In the genomic region with DNA sequence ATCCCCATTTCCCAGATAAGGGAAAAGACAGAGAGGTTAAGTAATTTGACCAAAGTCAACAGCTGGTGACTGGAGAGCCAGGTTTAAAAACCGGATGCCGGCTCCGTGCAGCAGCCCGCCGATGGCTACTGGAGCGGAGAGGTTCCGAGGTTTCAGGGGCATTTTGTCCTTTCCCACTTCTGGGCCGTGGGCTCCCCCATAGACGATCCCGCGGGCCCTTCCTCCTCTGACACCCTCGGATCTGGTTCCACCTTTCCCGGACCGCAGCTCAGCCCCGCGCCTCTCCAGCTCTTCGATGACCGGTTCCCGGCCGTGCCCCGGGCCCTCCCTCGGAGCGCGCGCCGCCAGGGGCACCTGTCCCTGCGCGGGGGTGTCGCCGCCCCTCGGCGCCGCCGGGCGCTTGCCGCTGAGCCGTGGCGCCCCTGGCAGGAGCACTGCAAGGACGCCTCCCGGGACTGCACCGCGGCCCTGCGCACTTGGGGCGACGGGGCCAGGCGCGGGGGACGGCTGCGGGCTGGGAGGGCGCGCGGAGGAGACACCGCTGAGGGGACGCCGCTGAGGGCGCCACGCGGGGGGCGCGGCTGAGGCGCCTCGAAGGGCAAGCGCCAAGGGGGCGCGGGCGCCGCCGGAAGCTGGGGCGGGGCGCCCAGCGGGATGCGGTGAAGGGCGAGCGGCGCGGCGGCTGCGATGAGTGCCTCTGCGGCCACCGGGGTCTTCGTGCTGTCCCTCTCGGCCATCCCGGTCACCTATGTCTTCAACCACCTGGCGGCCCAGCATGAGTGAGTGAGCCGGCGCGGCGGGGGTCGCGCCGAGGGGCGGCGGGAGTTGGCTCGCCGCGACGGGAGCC, we compare ENCODE assay signal across 8 cellular contexts. TPM values are rescaled to one million over a fixed set of nuclear protein-coding genes. Genes with fewer than 3 reads are reported as not detected.
DNase-seq lines count a peak whose midpoint lies in the region; ATAC-seq and TF ChIP-seq lines count a peak whose summit lies in the region.

Gene TM6SF1 (plus strand): TSS at position 652 of the 847 bp plus-strand sequence. CDS start 36 bp downstream, at position 688.

- peaks cover 4% of the 10 kb centered on the region for H3K36me3 Mint-ChIP-seq in CD4-positive, CD25-positive, alpha-beta regulatory T cell
- H3K36me3 Mint-ChIP-seq in T-helper 17 cell (ENCODE audit: low read depth) (peaks cover 13% of the 10 kb centered on the region), endodermal cell (ENCODE audit: low read depth) (no peaks in the 10 kb centered on the region)

- H3K9ac ChIP-seq in endodermal cell (ENCODE audit: extremely low read depth, low read length, poor library complexity, severe bottlenecking), result no peak within 1 kb of the TSS

- H3K36me3 ChIP-seq in CD4-positive, CD25-positive, alpha-beta regulatory T cell (ENCODE audit: control insufficient read depth, insufficient read depth, low read length), result no peaks in the 10 kb centered on the region
- H3K36me3 ChIP-seq in endodermal cell (ENCODE audit: control insufficient read depth, insufficient read depth, low read length) (no peaks in the 10 kb centered on the region), vagina (no peaks in the 10 kb centered on the region)

- peak in 1 of 2 donors; percentile 21 for ATAC-seq in CD4-positive, CD25-positive, alpha-beta regulatory T cell (ENCODE audit: low read depth in 2 of 2)
- ATAC-seq in GM21360 (IDR thresholded peaks at IDR 0.05; ENCODE audit: unreplicated experiment) (peak; percentile 45), T-helper 17 cell (peak; percentile 59), HG02870 (IDR thresholded peaks at IDR 0.05; ENCODE audit: unreplicated experiment) (no peak)

- peak within 1 kb of the TSS; percentile 38 to 85 (median 72) for H3K4me3 Mint-ChIP-seq in CD4-positive, CD25-positive, alpha-beta regulatory T cell
- H3K4me3 Mint-ChIP-seq in T-helper 17 cell, result peak within 1 kb of the TSS; percentile 79
- H3K4me3 Mint-ChIP-seq in endodermal cell, result peak within 1 kb of the TSS; percentile 54

- 1 to 2% methylated on average over 18 to 97 of the region's 97 CpGs for WGBS in endodermal cell (ENCODE audit: insufficient coverage in 1 of 2, insufficient read length in 1 of 2), 2 experiments

- no peak for TF ChIP-seq CTCF in endodermal cell (conservative IDR thresholded peaks at IDR 0.05)
- no peak for TF ChIP-seq CTCF in vagina (IDR thresholded peaks at IDR 0.05)

- no peak within 1 kb of the TSS for H3K27ac Mint-ChIP-seq in CD4-positive, CD25-positive, alpha-beta regulatory T cell
- H3K27ac Mint-ChIP-seq in T-helper 17 cell, result peak within 1 kb of the TSS; percentile 37
- no peak within 1 kb of the TSS for H3K27ac Mint-ChIP-seq in endodermal cell

- TF ChIP-seq POLR2A in vagina (IDR thresholded peaks at IDR 0.05), result no peak

- peaks cover 17% of the 10 kb centered on the region for H3K4me1 ChIP-seq in CD4-positive, CD25-positive, alpha-beta regulatory T cell (ENCODE audit: control insufficient read depth, insufficient read depth, low read length, poor library complexity, severe bottlenecking)
- H3K4me1 ChIP-seq in endodermal cell (ENCODE audit: control insufficient read depth, insufficient read depth, low read length) (no peaks in the 10 kb centered on the region), mononuclear cell (ENCODE audit: insufficient read depth, low read length) (peaks cover 31% of the 10 kb centered on the region), vagina (peaks cover 11% of the 10 kb centered on the region)

- H3K27me3 ChIP-seq in CD4-positive, CD25-positive, alpha-beta regulatory T cell (ENCODE audit: control insufficient read depth, insufficient read depth, low read length), result peaks cover 16% of the 10 kb centered on the region
- H3K27me3 ChIP-seq in endodermal cell (ENCODE audit: control insufficient read depth, insufficient read depth, low read length, poor library complexity, severe bottlenecking), result peaks cover 28% of the 10 kb centered on the region
- no peaks in the 10 kb centered on the region for H3K27me3 ChIP-seq in mononuclear cell (ENCODE audit: insufficient read depth, low read length)
- peaks cover 7% of the 10 kb centered on the region for H3K27me3 ChIP-seq in vagina

- peaks cover 0 to 18% (median 9%) of the 10 kb centered on the region in 4 donors for H3K4me1 Mint-ChIP-seq in CD4-positive, CD25-positive, alpha-beta regulatory T cell
- H3K4me1 Mint-ChIP-seq in T-helper 17 cell (peaks cover 17% of the 10 kb centered on the region), endodermal cell (peaks cover 7% of the 10 kb centered on the region)

- DNase-seq in CD4-positive, CD25-positive, alpha-beta regulatory T cell, result peak in 1 of 3 donors; percentile 10
- no peak for DNase-seq in T-helper 17 cell
- DNase-seq in endodermal cell, result peak; percentile 71
- DNase-seq in vagina (ENCODE audit: extremely low spot score in 2 of 2), result no peak
- DNase-seq in stimulated activated CD4-positive, alpha-beta T cell treated with anti-CD3 and anti-CD28 coated beads, Interleukin-12 subunit alpha, Interleukin-12 subunit beta, amount 100 ng/mL, for 4 hours, result no peak

- H3K9me3 ChIP-seq in CD4-positive, CD25-positive, alpha-beta regulatory T cell (ENCODE audit: control insufficient read depth in 2 of 2, low read length in 2 of 2), result no peaks in the 10 kb centered on the region
- H3K9me3 ChIP-seq in T-helper 17 cell (ENCODE audit: control insufficient read depth, low read length, poor library complexity, severe bottlenecking) (no peaks in the 10 kb centered on the region), endodermal cell (ENCODE audit: control insufficient read depth, low read length) (no peaks in the 10 kb centered on the region), mononuclear cell (ENCODE audit: low read depth, low read length) (no peaks in the 10 kb centered on the region), vagina (no peaks in the 10 kb centered on the region)

- intact Hi-C loops in vagina (cut with DNase I), result no loop called here

- H3K9me3 Mint-ChIP-seq in CD4-positive, CD25-positive, alpha-beta regulatory T cell, result peaks cover 0 to 7% (median 0%) of the 10 kb centered on the region in 7 donors
- no peaks in the 10 kb centered on the region for H3K9me3 Mint-ChIP-seq in endodermal cell

- H3K27ac ChIP-seq in CD4-positive, CD25-positive, alpha-beta regulatory T cell (ENCODE audit: insufficient read depth, low read length, poor library complexity, severe bottlenecking), result no peak within 1 kb of the TSS
- no peak within 1 kb of the TSS for H3K27ac ChIP-seq in endodermal cell (ENCODE audit: low read depth, low read length)
- no peak within 1 kb of the TSS for H3K27ac ChIP-seq in vagina

- peaks cover 67% of the 10 kb centered on the region for H3K27me3 Mint-ChIP-seq in CD4-positive, CD25-positive, alpha-beta regulatory T cell
- H3K27me3 Mint-ChIP-seq in T-helper 17 cell (peaks cover 59% of the 10 kb centered on the region), endodermal cell (ENCODE audit: insufficient read depth) (peaks cover 52% of the 10 kb centered on the region)

- H3K4me3 ChIP-seq in CD4-positive, CD25-positive, alpha-beta regulatory T cell (ENCODE audit: low read depth, low read length), result no peak within 1 kb of the TSS
- H3K4me3 ChIP-seq in endodermal cell (ENCODE audit: low read length), result peak within 1 kb of the TSS; percentile 75
- H3K4me3 ChIP-seq in mononuclear cell (ENCODE audit: low read length), result peak within 1 kb of the TSS; percentile 47
- H3K4me3 ChIP-seq in vagina, result peak within 1 kb of the TSS; percentile 42 to 52

RNA-seq across cellular contexts. Expression of gene TM6SF1, which starts in this region (rescaled TPM):
- 0.42 TPM for total RNA-seq in CD4-positive, CD25-positive, alpha-beta regulatory T cell
- polyA plus RNA-seq in CD4-positive, CD25-positive, alpha-beta regulatory T cell, result under 1 TPM in 1 of 4 donors, not detected in 3; 0.16 TPM
- total RNA-seq in T-helper 17 cell (1 to 10 TPM in 1 of 2 donors, under 1 TPM in 1; 0.85 to 4.3 TPM), endodermal cell (1 to 10 TPM; 1.2 to 1.9 TPM), mononuclear cell (5.6 TPM), vagina (3.9 TPM)
- polyA plus RNA-seq in endodermal cell (2013, experiment 1 of 2), result 0.39 TPM
- 0.29 TPM for polyA plus RNA-seq in endodermal cell (2013, experiment 2 of 2)
